23 cellular contexts compared by ENCODE assay signal in the genomic region with DNA sequence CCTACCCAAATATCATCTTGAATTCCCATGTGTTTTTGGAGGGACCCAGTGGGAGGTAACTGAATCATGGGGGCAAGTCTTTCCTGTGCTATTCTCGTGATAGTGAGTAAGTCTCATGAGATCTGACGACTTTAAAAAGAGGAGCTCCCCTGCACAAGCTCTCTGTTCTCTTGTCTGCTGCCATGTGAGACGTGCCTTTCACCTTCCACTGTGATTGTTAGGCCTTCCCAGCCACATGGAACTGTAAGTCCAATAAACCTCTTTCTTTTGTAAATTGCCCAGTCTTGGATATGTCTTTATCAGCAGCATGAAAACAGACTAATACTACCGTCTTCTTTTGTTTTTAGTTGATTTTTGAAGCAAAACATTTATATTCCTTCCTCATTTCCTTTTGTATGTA. TPM values are rescaled to one million over a fixed set of nuclear protein-coding genes. Genes with fewer than 3 reads are reported as not detected.
"Had no signal": no experiment of that assay in that cellular context is flagged by ENCODE, and none has a peak within 500 bp of the region (broad histone marks: within the 10 kb centered on the region; RNA-seq: fewer than 3 reads in every experiment).

No MANE protein-coding gene starts in this region.

RNA-seq across cellular contexts. Expression of a gene that starts 52.8 kb away (rescaled TPM):
- total RNA-seq: kidney, kidney epithelial cell, left cardiac atrium, left colon, left lobe of liver, left lung, left ventricle myocardium inferior, left ventricle myocardium superior, liver, lower leg skin, lower lobe of right lung, lung microvascular endothelial cell, mammary epithelial cell, mesenteric fat pad, mesothelial cell of epicardium, mononuclear cell, mucosa of descending colon, mucosa of gallbladder, myocyte had no signal
- polyA plus RNA-seq: immature natural killer cell; keratinocyte; liver; lung; mammary epithelial cell; naive thymus-derived CD4-positive, alpha-beta T cell had no signal
